Comparison of ENCODE assay signal across 20 cellular contexts in genomic region chr22:17155941-17156340, GRCh38. TPM values are rescaled to one million over a fixed set of nuclear protein-coding genes. Genes with fewer than 3 reads are reported as not detected.
DNase-seq lines count a peak whose midpoint lies in the region; ATAC-seq lines count a peak whose summit lies in the region.
"Had no signal": no experiment of that assay in that cellular context is flagged by ENCODE, and none has a peak within 500 bp of the region (broad histone marks: within the 10 kb centered on the region; RNA-seq: fewer than 3 reads in every experiment).

No MANE protein-coding gene starts in this region.

- peaks cover 25 to 65% (median 31%) of the 10 kb centered on the region in 4 donors for H3K4me1 Mint-ChIP-seq in CD4-positive, alpha-beta memory T cell
- peaks cover 48 to 52% (median 52%) of the 10 kb centered on the region in 3 donors for H3K4me1 Mint-ChIP-seq in T-cell
- peaks cover 53% of the 10 kb centered on the region for H3K4me1 Mint-ChIP-seq in dendritic cell treated with granulocyte-macrophage colony-stimulating factor and Interleukin-4, amounts not matched to agents 40 ng/mL and 50 ng/mL, for 4 days (ENCODE audit: low read depth)

- H3K4me3 Mint-ChIP-seq in CD4-positive, alpha-beta memory T cell = peak overlapping the region in 6 of 8 donors; percentile 6 to 34 (median 22)
- peak overlapping the region in 2 of 3 donors; percentile 13 to 44 for H3K4me3 Mint-ChIP-seq in T-cell
- peak overlapping the region; percentile 4 for H3K4me3 Mint-ChIP-seq in dendritic cell treated with granulocyte-macrophage colony-stimulating factor and Interleukin-4, amounts not matched to agents 40 ng/mL and 50 ng/mL, for 4 days

- H3K4me3 ChIP-seq in BLaER1 treated with 17β-estradiol and CSF1 and Interleukin-3, amounts not matched to agents 10 nM and 100 nM = peak overlapping the region in 7 of 10 experiments; percentile 8 to 81 (median 78); a peak in 5 of 20 replicates
- no peak overlapping the region for H3K4me3 ChIP-seq in CD4-positive, alpha-beta memory T cell (ENCODE audit: low read length in 2 of 2)
- H3K4me3 ChIP-seq: skin epidermis, thoracic aorta had no signal

- H3K27ac ChIP-seq in BLaER1 treated with 17β-estradiol and CSF1 and Interleukin-3, amounts not matched to agents 10 nM and 100 nM = 0 out of 22 replicates have a peak overlapping the region, but pooled peaks of 1 of the 11 experiments have one; percentile 3
- no peak overlapping the region for H3K27ac ChIP-seq in CD4-positive, alpha-beta memory T cell (ENCODE audit: low read depth, low read length)
- H3K27ac ChIP-seq: KMS-11, skin epidermis, thoracic aorta had no signal

- DNase-seq in CD4-positive, alpha-beta memory T cell = no peak
- no peak for DNase-seq in T-cell
- DNase-seq in UCSD-AML1 (lab: John Stamatoyannopoulos, UW; ENCODE audit: unreplicated experiment) = no peak
- DNase-seq in activated effector memory CD4-positive, alpha-beta T cell treated with Interleukin-2 at 50 U/mL for 16 hours = no peak
- DNase-seq: activated CD8-positive, alpha-beta memory T cell treated with anti-CD3 and anti-CD28 coated beads, Interleukin-2, amount 50 U/mL, for 48 hours; amniotic stem cell; DMS79 treated with DMSO at 0.1 percent for 48 hours; effector memory CD4-positive, alpha-beta T cell; glutamatergic neuron; H9; NCI-H1105 treated with DMSO at 0.1 percent for 48 hours; NCI-H526 treated with DMSO at 0.1 percent for 48 hours had no signal

- CTCF ChIA-PET in CD4-positive, alpha-beta memory T cell (lab: Charles Lee; ENCODE audit: partially characterized antibody) = interaction anchor here (1.9 to 3.2 kb wide), 2 partner anchors 16 to 39 kb away, joined by 4 to 25 read pairs; no protein-coding TSS in a partner anchor
- CTCF ChIA-PET in T-cell (lab: Charles Lee) = no interaction called here

- H3K9ac ChIP-seq in BLaER1 treated with 17β-estradiol and CSF1 and Interleukin-3, amounts not matched to agents 10 nM and 100 nM = peak overlapping the region in 1 of 11 experiments; percentile 24; a peak in 3 of 22 replicates
- H3K9ac ChIP-seq: KMS-11 had no signal

- intact Hi-C loops in CD4-positive, alpha-beta memory T cell (cut with micrococcal nuclease) = loop anchor here (5.0 kb wide), 2 partner anchors 61 to 346 kb away; partner anchors contain the start of gene ADA2
- intact Hi-C loops in dendritic cell treated with granulocyte-macrophage colony-stimulating factor and Interleukin-4, amounts not matched to agents 40 ng/mL and 50 ng/mL, for 4 days (cut with micrococcal nuclease) = loop anchor here (5.0 kb wide), 1 partner anchor 34 kb away; the partner anchor contains the start of gene TMEM121B

- POLR2A ChIA-PET in CD4-positive, alpha-beta memory T cell (lab: Charles Lee; ENCODE audit: partially characterized antibody) = interaction anchor here (1.1 to 8.1 kb wide), 2 partner anchors 58 to 68 kb away, joined by 3 to 58 read pairs; no protein-coding TSS in a partner anchor
- POLR2A ChIA-PET in T-cell (lab: Charles Lee) = no interaction called here

- H4K20me1 ChIP-seq in BLaER1 treated with 17β-estradiol and CSF1 and Interleukin-3, amounts not matched to agents 10 nM and 100 nM = peaks cover 51 to 76% (median 71%) of the 10 kb centered on the region in 11 experiments; a peak in 21 of 22 replicates

- H3K27me3 Mint-ChIP-seq in CD4-positive, alpha-beta memory T cell = no peaks in the 10 kb centered on the region
- no peaks in the 10 kb centered on the region for H3K27me3 Mint-ChIP-seq in T-cell
- no peaks in the 10 kb centered on the region for H3K27me3 Mint-ChIP-seq in dendritic cell treated with granulocyte-macrophage colony-stimulating factor and Interleukin-4, amounts not matched to agents 40 ng/mL and 50 ng/mL, for 4 days
- H3K27me3 Mint-ChIP-seq: progenitor cell of endocrine pancreas had no signal

- H3K4me1 ChIP-seq in BLaER1 treated with 17β-estradiol and CSF1 and Interleukin-3, amounts not matched to agents 10 nM and 100 nM = peaks cover 41 to 73% (median 56%) of the 10 kb centered on the region in 10 experiments
- peaks cover 40% of the 10 kb centered on the region for H3K4me1 ChIP-seq in CD4-positive, alpha-beta memory T cell (ENCODE audit: insufficient read depth, low read length)

- H3K4me2 ChIP-seq in BLaER1 treated with 17β-estradiol and CSF1 and Interleukin-3, amounts not matched to agents 10 nM and 100 nM = peak overlapping the region; percentile 80 to 97 (median 91)
- H3K4me2 ChIP-seq: KMS-11 had no signal

- peaks cover 3 to 44% (median 23%) of the 10 kb centered on the region in 11 experiments; a peak in 16 of 22 replicates for H3K36me3 ChIP-seq in BLaER1 treated with 17β-estradiol and CSF1 and Interleukin-3, amounts not matched to agents 10 nM and 100 nM
- H3K36me3 ChIP-seq in CD4-positive, alpha-beta memory T cell (ENCODE audit: insufficient read depth, low read length) = no peaks in the 10 kb centered on the region
- H3K36me3 ChIP-seq: thoracic aorta had no signal

- peak overlapping the region in 1 of 7 donors; percentile 26 for H3K27ac Mint-ChIP-seq in CD4-positive, alpha-beta memory T cell
- no peak overlapping the region for H3K27ac Mint-ChIP-seq in T-cell
- peak overlapping the region; percentile 18 for H3K27ac Mint-ChIP-seq in dendritic cell treated with granulocyte-macrophage colony-stimulating factor and Interleukin-4, amounts not matched to agents 40 ng/mL and 50 ng/mL, for 4 days
- H3K27ac Mint-ChIP-seq: progenitor cell of endocrine pancreas had no signal

- peaks cover 6 to 7% of the 10 kb centered on the region in 2 donors for H3K36me3 Mint-ChIP-seq in CD4-positive, alpha-beta memory T cell
- H3K36me3 Mint-ChIP-seq in T-cell = peaks cover 9% of the 10 kb centered on the region
- peaks cover 22% of the 10 kb centered on the region for H3K36me3 Mint-ChIP-seq in dendritic cell treated with granulocyte-macrophage colony-stimulating factor and Interleukin-4, amounts not matched to agents 40 ng/mL and 50 ng/mL, for 4 days (ENCODE audit: low read depth)

- H3K9me3 Mint-ChIP-seq in CD4-positive, alpha-beta memory T cell = no peaks in the 10 kb centered on the region
- no peaks in the 10 kb centered on the region for H3K9me3 Mint-ChIP-seq in T-cell
- no peaks in the 10 kb centered on the region for H3K9me3 Mint-ChIP-seq in dendritic cell treated with granulocyte-macrophage colony-stimulating factor and Interleukin-4, amounts not matched to agents 40 ng/mL and 50 ng/mL, for 4 days
- H3K9me3 Mint-ChIP-seq: H9 had no signal

- H3K9me3 ChIP-seq in BLaER1 treated with 17β-estradiol and CSF1 and Interleukin-3, amounts not matched to agents 10 nM and 100 nM (replicated peaks in 1 of 11) = no peaks in the 10 kb centered on the region
- no peaks in the 10 kb centered on the region for H3K9me3 ChIP-seq in CD4-positive, alpha-beta memory T cell (ENCODE audit: control insufficient read depth in 1 of 2, low read length in 2 of 2)
- H3K9me3 ChIP-seq: thoracic aorta had no signal

- ATAC-seq in T-cell (replicated peaks in 1 of 4) = no peak
- no peak for ATAC-seq in HG02571 (IDR thresholded peaks at IDR 0.05; ENCODE audit: unreplicated experiment)
- ATAC-seq: Panc1 had no signal

- no peaks in the 10 kb centered on the region for H3K27me3 ChIP-seq in BLaER1 treated with 17β-estradiol and CSF1 and Interleukin-3, amounts not matched to agents 10 nM and 100 nM
- no peaks in the 10 kb centered on the region for H3K27me3 ChIP-seq in CD4-positive, alpha-beta memory T cell (ENCODE audit: insufficient read depth, low read length)

RNA-seq across cellular contexts. Expression of gene HDHD5, which starts 3.1 kb away (rescaled TPM):
- total RNA-seq in CD4-positive, alpha-beta memory T cell = 10 to 100 TPM; 23.1 to 23.3 TPM
- 10 to 100 TPM; 51.6 to 86.7 TPM for polyA plus RNA-seq in CD4-positive, alpha-beta memory T cell
- 10 to 100 TPM; 17.6 to 34.2 (median 30.1) TPM for total RNA-seq in T-cell

RNA-seq across cellular contexts. Expression of gene TMEM121B, which starts 34.8 kb away (rescaled TPM):
- under 1 TPM in 1 of 2 experiments, not detected in 1; 0.12 TPM for total RNA-seq in CD4-positive, alpha-beta memory T cell
- not detected for polyA plus RNA-seq in CD4-positive, alpha-beta memory T cell
- under 1 TPM in 3 of 5 donors, not detected in 2; 0.13 to 0.19 (median 0.15) TPM for total RNA-seq in T-cell

Comparison
In these comparisons a context has a peak if more than half of its experiments do, and no peak if none do; other contexts are left out.
1. H3K4me3 ChIP-seq: peak in BLaER1 treated with 17β-estradiol and CSF1 and Interleukin-3, amounts not matched to agents 10 nM and 100 nM (7 of 10); none in CD4-positive, alpha-beta memory T cell (0 of 2).
2. Peak in every context shown above with its lines, with median percentiles within 50 percentile points of each other: H3K4me3 Mint-ChIP-seq.